23 cellular contexts compared by ENCODE assay signal in genomic region chr7:11533229-11533820, GRCh38.
DNase-seq lines count a peak whose midpoint lies in the region; ATAC-seq and TF ChIP-seq lines count a peak whose summit lies in the region.
"Had no signal": no experiment of that assay in that cellular context is flagged by ENCODE, and none has a peak within 500 bp of the region (broad histone marks: within the 10 kb centered on the region; RNA-seq: fewer than 3 reads in every experiment).

No MANE protein-coding gene starts in this region.

- no peak overlapping the region for H3K4me3 ChIP-seq in mucosa of descending colon
- H3K4me3 ChIP-seq: adrenal gland, esophagus squamous epithelium, GM23338, lung, SK-N-MC, tibial artery had no signal

- H3K36me3 ChIP-seq in mucosa of descending colon (ENCODE audit: low read depth): no peaks in the 10 kb centered on the region
- H3K36me3 ChIP-seq: adrenal gland, brain microvascular endothelial cell, esophagus squamous epithelium, tibial artery had no signal

- peak; percentile 48 for DNase-seq in DMS53 treated with DMSO at 0.1 percent for 48 hours (lab: John Stamatoyannopoulos, UW; ENCODE audit: unreplicated experiment)
- DNase-seq in NCI-H345 (lab: John Stamatoyannopoulos, UW): peak; percentile 43
- peak; percentile 67 for DNase-seq in dermis blood vessel endothelial cell
- DNase-seq in mucosa of descending colon: no peak
- DNase-seq in germinal center (ENCODE audit: low spot score): no peak
- no peak for DNase-seq in NK-92 (lab: John Stamatoyannopoulos, UW; ENCODE audit: unreplicated experiment)
- DNase-seq: activated CD4-positive, alpha-beta T cell treated with anti-CD3 and anti-CD28 coated beads for 4 hours; activated naive CD4-positive, alpha-beta T cell treated with Interleukin-2 at 50 U/mL for 16 hours; activated T-cell treated with anti-CD3 and anti-CD28 coated beads, Interleukin-2, amount 50 U/mL, for 4 hours; adrenal gland; brain microvascular endothelial cell; esophagus squamous epithelium; kidney; NCI-H2029 treated with DMSO at 0.1 percent for 48 hours; NCI-H446; T-helper 17 cell; tibial artery had no signal

- no peaks in the 10 kb centered on the region for H3K9me3 ChIP-seq in mucosa of descending colon
- H3K9me3 ChIP-seq: adrenal gland, esophagus squamous epithelium, tibial artery had no signal

- no peaks in the 10 kb centered on the region for H3K4me1 ChIP-seq in mucosa of descending colon (ENCODE audit: low read depth)
- H3K4me1 ChIP-seq: adrenal gland, esophagus squamous epithelium, tibial artery had no signal

- intact Hi-C loops in mucosa of descending colon (cut with DNase I, micrococcal nuclease): no loop called here

- peak; percentile 61 for ATAC-seq in mucosa of descending colon
- no peak for ATAC-seq in GM18907 (IDR thresholded peaks at IDR 0.05; ENCODE audit: unreplicated experiment)
- ATAC-seq in GM18498 (IDR thresholded peaks at IDR 0.05; ENCODE audit: unreplicated experiment): no peak
- ATAC-seq: activated T-cell treated with anti-CD3 and anti-CD28 coated beads, Interleukin-2, amount 50 U/mL, for 4 hours; GM23338; sciatic nerve; T-helper 17 cell had no signal

- TF ChIP-seq CTCF in mucosa of descending colon (IDR thresholded peaks at IDR 0.05): no peak

Comparison
In these comparisons a context has a peak if more than half of its experiments do, and no peak if none do; other contexts are left out.
1. DNase-seq: peak in DMS53 treated with DMSO at 0.1 percent for 48 hours (single experiment), NCI-H345 (single experiment) and dermis blood vessel endothelial cell (single experiment); none in mucosa of descending colon (0 of 3), germinal center (single experiment) and NK-92 (single experiment).